ENCODE assay signal across 28 cellular contexts in genomic region chr3:182388506-182388905, GRCh38.
"Had no signal": no experiment of that assay in that cellular context is flagged by ENCODE, and none has a peak within 500 bp of the region (broad histone marks: within the 10 kb centered on the region; RNA-seq: fewer than 3 reads in every experiment).

No MANE protein-coding gene starts in this region.

- H3K4me3 Mint-ChIP-seq: activated naive CD4-positive, alpha-beta T cell treated with anti-CD3 and anti-CD28 coated beads for 36 hours; activated naive CD8-positive, alpha-beta T cell treated with anti-CD3 and anti-CD28 coated beads for 36 hours; central memory CD8-positive, alpha-beta T cell; dendritic cell treated with granulocyte-macrophage colony-stimulating factor and Interleukin-4, amounts not matched to agents 40 ng/mL and 50 ng/mL, for 4 days; endodermal cell; natural killer cell; neural progenitor cell; stimulated activated effector memory CD8-positive, alpha-beta T cell treated with anti-CD3 and anti-CD28 coated beads, Interleukin-12 subunit alpha, Interleukin-12 subunit beta, amount 100 ng/mL, for 72 hours had no signal

- H3K27me3 ChIP-seq: adrenal gland, ascending aorta, gastroesophageal sphincter, neural progenitor cell, sigmoid colon, stomach, suprapubic skin, tibial artery had no signal

- H3K9me3 Mint-ChIP-seq: activated naive CD4-positive, alpha-beta T cell treated with anti-CD3 and anti-CD28 coated beads for 36 hours; activated naive CD8-positive, alpha-beta T cell treated with anti-CD3 and anti-CD28 coated beads for 36 hours; dendritic cell treated with granulocyte-macrophage colony-stimulating factor and Interleukin-4, amounts not matched to agents 40 ng/mL and 50 ng/mL, for 4 days had no signal

- ATAC-seq: gastroesophageal sphincter; left colon; natural killer cell; psoas muscle; stimulated activated effector memory CD8-positive, alpha-beta T cell treated with anti-CD3 and anti-CD28 coated beads, Interleukin-12 subunit alpha, Interleukin-12 subunit beta, amount 100 ng/mL, for 72 hours had no signal

- H3K4me2 ChIP-seq: neural progenitor cell had no signal

- H3K4me1 ChIP-seq: adrenal gland, ascending aorta, gastroesophageal sphincter, parathyroid adenoma, psoas muscle, sigmoid colon, stomach, suprapubic skin, tibial artery had no signal

- H3K9ac ChIP-seq: neural progenitor cell, parathyroid adenoma had no signal

- H3K27me3 Mint-ChIP-seq: activated naive CD8-positive, alpha-beta T cell treated with anti-CD3 and anti-CD28 coated beads for 36 hours; central memory CD8-positive, alpha-beta T cell; dendritic cell treated with granulocyte-macrophage colony-stimulating factor and Interleukin-4, amounts not matched to agents 40 ng/mL and 50 ng/mL, for 4 days had no signal

- H3K36me3 ChIP-seq: adrenal gland, ascending aorta, gastroesophageal sphincter, neural progenitor cell, sigmoid colon, stomach, suprapubic skin, tibial artery had no signal

- H3K27ac Mint-ChIP-seq: activated naive CD4-positive, alpha-beta T cell treated with anti-CD3 and anti-CD28 coated beads for 36 hours; activated naive CD8-positive, alpha-beta T cell treated with anti-CD3 and anti-CD28 coated beads for 36 hours; dendritic cell treated with granulocyte-macrophage colony-stimulating factor and Interleukin-4, amounts not matched to agents 40 ng/mL and 50 ng/mL, for 4 days; endodermal cell; natural killer cell; neural progenitor cell; stimulated activated effector memory CD8-positive, alpha-beta T cell treated with anti-CD3 and anti-CD28 coated beads, Interleukin-12 subunit alpha, Interleukin-12 subunit beta, amount 100 ng/mL, for 72 hours had no signal

- H3K4me1 Mint-ChIP-seq: activated naive CD8-positive, alpha-beta T cell treated with anti-CD3 and anti-CD28 coated beads for 36 hours; central memory CD8-positive, alpha-beta T cell; natural killer cell; stimulated activated effector memory CD8-positive, alpha-beta T cell treated with anti-CD3 and anti-CD28 coated beads, Interleukin-12 subunit alpha, Interleukin-12 subunit beta, amount 100 ng/mL, for 72 hours had no signal

- H3K9me3 ChIP-seq: adrenal gland, ascending aorta, gastroesophageal sphincter, psoas muscle, sigmoid colon, stomach, suprapubic skin, tibial artery had no signal

- H2AFZ ChIP-seq: neural progenitor cell, parathyroid adenoma had no signal

- H3K36me3 Mint-ChIP-seq: activated naive CD8-positive, alpha-beta T cell treated with anti-CD3 and anti-CD28 coated beads for 36 hours; natural killer cell; neural progenitor cell; stimulated activated effector memory CD8-positive, alpha-beta T cell treated with anti-CD3 and anti-CD28 coated beads, Interleukin-12 subunit alpha, Interleukin-12 subunit beta, amount 100 ng/mL, for 72 hours had no signal

- H3K27ac ChIP-seq: adrenal gland, ascending aorta, gastroesophageal sphincter, neural progenitor cell, parathyroid adenoma, psoas muscle, sigmoid colon, suprapubic skin, tibial artery, VCaP had no signal

- DNase-seq: activated CD4-positive, alpha-beta T cell treated with anti-CD3 and anti-CD28 coated beads for 4 hours; activated CD4-positive, alpha-beta T cell treated with anti-CD3 and anti-CD28 coated beads, Interleukin-2, amount 50 U/mL, for 48 hours; activated CD8-positive, alpha-beta memory T cell treated with anti-CD3 and anti-CD28 coated beads for 24 hours; activated effector memory CD4-positive, alpha-beta T cell treated with Interleukin-2 at 50 U/mL for 16 hours; activated naive CD4-positive, alpha-beta T cell treated with anti-CD3 and anti-CD28 coated beads for 36 hours; activated naive CD8-positive, alpha-beta T cell treated with anti-CD3 and anti-CD28 coated beads for 36 hours; adrenal gland; endodermal cell; hippocampal formation; kidney; left colon; natural killer cell; occipital lobe; psoas muscle; sigmoid colon; small intestine; stimulated activated CD4-positive, alpha-beta T cell treated with anti-CD3 and anti-CD28 coated beads, Interleukin-4, amount 100 ng/mL, for 24 hours; stomach; tibial artery had no signal

- H3K4me3 ChIP-seq: adrenal gland, ascending aorta, gastroesophageal sphincter, neural progenitor cell, psoas muscle, sigmoid colon, stomach, suprapubic skin, tibial artery had no signal
